In genomic region chr4:173168396-173169177, GRCh38 we compare ENCODE assay signal across 8 cellular contexts. TPM values are rescaled to one million over a fixed set of nuclear protein-coding genes. Genes with fewer than 3 reads are reported as not detected.
DNase-seq lines count a peak whose midpoint lies in the region; ATAC-seq and TF ChIP-seq lines count a peak whose summit lies in the region.

TSS of gene GALNT7 (plus strand) at chr4:173168811. CDS start at chr4:173168836, 25 bp downstream.

- in situ Hi-C loops in endometrial microvascular endothelial cells (cut with HindIII; ENCODE audit: inconsistent ontology term, low pct_unique_long_range_greater_than_20kb, low sequenced_read_pairs) = no loop called here

- POLR2A ChIA-PET in CD8-positive, alpha-beta T cell (lab: Charles Lee) = interaction anchor here (0.8 to 4.3 kb wide), 4 partner anchors 10 to 201 kb away, joined by 3 to 17 read pairs (median 5); partner anchors contain the start of gene HMGB2

- no peaks in the 10 kb centered on the region for H3K36me3 ChIP-seq in CD8-positive, alpha-beta T cell (ENCODE audit: insufficient read depth, low read length)

- intact Hi-C loops in CD8-positive, alpha-beta T cell (cut with DNase I, micrococcal nuclease) = loop anchor here (1.0 to 10.0 kb wide), 6 partner anchors 86 to 202 kb away; partner anchors contain the start of genes SAP30 (in 2 of the 2) and HMGB2 (in 1 of the 2)

- H3K4me3 Mint-ChIP-seq in CD8-positive, alpha-beta T cell = peak within 1 kb of the TSS; percentile 96
- peak within 1 kb of the TSS; percentile 88 for H3K4me3 Mint-ChIP-seq in mesothelial cell of epicardium

- CTCF ChIA-PET in CD8-positive, alpha-beta T cell (lab: Charles Lee) = interaction anchor here (0.6 to 1.4 kb wide), 2 partner anchors 17 to 34 kb away, joined by 3 read pairs; no protein-coding TSS in a partner anchor

- peak within 1 kb of the TSS; percentile 94 for H3K27ac Mint-ChIP-seq in CD8-positive, alpha-beta T cell
- peak within 1 kb of the TSS; percentile 93 for H3K27ac Mint-ChIP-seq in mesothelial cell of epicardium

- H3K4me3 ChIP-seq in CD8-positive, alpha-beta T cell (ENCODE audit: low read depth, low read length) = peak within 1 kb of the TSS; percentile 65

- H3K27me3 Mint-ChIP-seq in CD8-positive, alpha-beta T cell (ENCODE audit: low read depth) = no peaks in the 10 kb centered on the region
- H3K27me3 Mint-ChIP-seq in mesothelial cell of epicardium (ENCODE audit: low read depth) = no peaks in the 10 kb centered on the region

- ATAC-seq in CD8-positive, alpha-beta T cell = peak; percentile 61
- peak; percentile 39 for ATAC-seq in GM19455 (IDR thresholded peaks at IDR 0.05; ENCODE audit: unreplicated experiment)

- peak within 1 kb of the TSS; percentile 42 for H3K27ac ChIP-seq in CD8-positive, alpha-beta T cell (ENCODE audit: low read depth, low read length)

- peaks cover 48% of the 10 kb centered on the region for H3K4me1 Mint-ChIP-seq in CD8-positive, alpha-beta T cell (ENCODE audit: low read depth)
- H3K4me1 Mint-ChIP-seq in mesothelial cell of epicardium = peaks cover 19% of the 10 kb centered on the region

- TF ChIP-seq CTCF in CD8-positive, alpha-beta T cell (IDR thresholded peaks at IDR 0.05) = no peak
- TF ChIP-seq CTCF in mesothelial cell of epicardium (IDR thresholded peaks at IDR 0.05; ENCODE audit: unreplicated experiment) = no peak

- H3K27me3 ChIP-seq in CD8-positive, alpha-beta T cell (ENCODE audit: insufficient read depth, low read length) = no peaks in the 10 kb centered on the region

- peaks cover 8% of the 10 kb centered on the region for H3K36me3 Mint-ChIP-seq in CD8-positive, alpha-beta T cell
- no peaks in the 10 kb centered on the region for H3K36me3 Mint-ChIP-seq in mesothelial cell of epicardium

- no peaks in the 10 kb centered on the region for H3K9me3 ChIP-seq in CD8-positive, alpha-beta T cell (ENCODE audit: low read length)

- H3K4me1 ChIP-seq in CD8-positive, alpha-beta T cell (ENCODE audit: insufficient read depth, low read length) = peaks cover 18% of the 10 kb centered on the region

- peak in 6 of 7 experiments; percentile 43 to 74 (median 63) for DNase-seq in CD8-positive, alpha-beta T cell
- peak; percentile 87 for DNase-seq in HK-2 (ENCODE audit: unreplicated experiment)
- peak; percentile 76 for DNase-seq in NOMO-1 treated with dmso at 0.1 percent for 144 hours (lab: John Stamatoyannopoulos, UW; ENCODE audit: unreplicated experiment)
- peak; percentile 27 to 42 (median 29) for DNase-seq in activated CD8-positive, alpha-beta memory T cell treated with anti-CD3 and anti-CD28 coated beads for 48 hours (ENCODE audit: low read depth in 2 of 3, low spot score in 2 of 3)
- DNase-seq in mesothelial cell of epicardium (ENCODE audit: low spot score in 2 of 2, unreplicated experiment in 2 of 2) = peak; percentile 54 to 72
- DNase-seq in stimulated activated CD8-positive, alpha-beta memory T cell treated with anti-CD3 and anti-CD28 coated beads, Interleukin-4, amount 100 ng/mL, for 1 hour (ENCODE audit: low read depth in 2 of 2, low spot score in 1 of 2) = peak; percentile 23 to 31

- no peaks in the 10 kb centered on the region for H3K9me3 Mint-ChIP-seq in CD8-positive, alpha-beta T cell
- H3K9me3 Mint-ChIP-seq in mesothelial cell of epicardium = no peaks in the 10 kb centered on the region

RNA-seq across cellular contexts. Expression of gene GALNT7, which starts in this region (rescaled TPM):
- total RNA-seq in CD8-positive, alpha-beta T cell = 1 to 10 TPM; 4.4 to 7.3 TPM
- total RNA-seq in endometrial microvascular endothelial cells (ENCODE audit: inconsistent ontology term) (38.7 TPM), mesothelial cell of epicardium (35.8 to 38.8 TPM (median 36.7 TPM) in 3 replicates)

Comparison
In these comparisons a context has a peak if more than half of its experiments do, and no peak if none do; other contexts are left out.
1. Peak in every context shown above with its lines: DNase-seq, ATAC-seq, H3K4me3 ChIP-seq and H3K27ac ChIP-seq.
2. DNase-seq: peak in every context shown above with its lines; median percentile 87 in HK-2; 76 in NOMO-1 treated with dmso at 0.1 percent for 144 hours; 63 in CD8-positive, alpha-beta T cell; 63 in mesothelial cell of epicardium; 29 in activated CD8-positive, alpha-beta memory T cell treated with anti-CD3 and anti-CD28 coated beads for 48 hours; 27 in stimulated activated CD8-positive, alpha-beta memory T cell treated with anti-CD3 and anti-CD28 coated beads, Interleukin-4, amount 100 ng/mL, for 1 hour.